Comparison of ENCODE assay signal across 8 cellular contexts in the genomic region with DNA sequence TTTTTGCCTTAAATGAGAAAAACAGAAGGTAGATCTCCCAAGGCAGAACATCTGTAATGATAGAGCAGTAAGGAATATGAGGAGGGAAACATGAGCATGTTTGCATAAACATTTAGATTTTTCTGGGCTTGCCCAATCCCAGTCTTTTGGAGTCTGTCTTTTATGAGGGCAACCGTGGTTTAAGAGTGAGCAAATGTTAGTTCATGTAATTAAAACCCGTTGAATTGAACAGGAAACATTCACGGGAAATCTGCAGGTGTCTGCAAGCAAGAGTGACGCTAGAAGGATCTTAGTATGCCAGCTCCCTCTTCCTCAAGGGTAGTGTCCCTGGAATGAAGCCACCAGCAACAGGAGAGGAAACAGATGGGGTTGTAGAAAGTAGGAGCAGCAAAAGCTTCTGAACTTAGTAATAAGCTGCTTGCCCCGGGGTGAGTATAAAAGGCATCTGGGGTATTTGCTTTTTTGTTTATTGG.
DNase-seq lines count a peak whose midpoint lies in the region; ATAC-seq lines count a peak whose summit lies in the region.

No MANE protein-coding gene starts in this region.

- no peaks in the 10 kb centered on the region for H3K9me3 ChIP-seq in muscle layer of duodenum (ENCODE audit: control insufficient read depth in 1 of 2, low read length in 2 of 2)

- H3K27ac Mint-ChIP-seq in activated CD4-positive, alpha-beta T cell treated with anti-CD3 and anti-CD28 coated beads for 36 hours, result peak overlapping the region; percentile 98

- no peak for DNase-seq in activated CD4-positive, alpha-beta T cell treated with anti-CD3 and anti-CD28 coated beads for 36 hours
- no peak for DNase-seq in activated CD4-positive, alpha-beta T cell treated with anti-CD3 and anti-CD28 coated beads, Interleukin-2, amount 50 U/mL, for 4 hours
- DNase-seq in NCI-H446 treated with DMSO at 0.1 percent for 48 hours (lab: John Stamatoyannopoulos, UW), result peak; percentile 38
- DNase-seq in cerebellum (ENCODE audit: low spot score), result peak; percentile 30
- DNase-seq in AG08396 (ENCODE audit: low spot score), result no peak
- DNase-seq in NCI-H1048 (lab: John Stamatoyannopoulos, UW), result no peak

- peaks cover 75% of the 10 kb centered on the region for H3K4me1 Mint-ChIP-seq in activated CD4-positive, alpha-beta T cell treated with anti-CD3 and anti-CD28 coated beads for 36 hours

- no peaks in the 10 kb centered on the region for H3K36me3 ChIP-seq in muscle layer of duodenum (ENCODE audit: control insufficient read depth in 1 of 2, insufficient read depth in 2 of 2, low read length in 2 of 2)

- ATAC-seq in activated CD4-positive, alpha-beta T cell treated with anti-CD3 and anti-CD28 coated beads for 36 hours, result no peak
- ATAC-seq in GM18870 (IDR thresholded peaks at IDR 0.05; ENCODE audit: unreplicated experiment), result no peak

- POLR2A ChIA-PET in activated CD4-positive, alpha-beta T cell treated with anti-CD3 and anti-CD28 coated beads for 36 hours (lab: Charles Lee), result interaction anchor here (0.7 to 3.7 kb wide), 14 partner anchors 11 to 561 kb away, joined by 3 to 50 read pairs (median 3); no protein-coding TSS in a partner anchor

- peak overlapping the region; percentile 81 for H3K27ac ChIP-seq in muscle layer of duodenum (ENCODE audit: low read length)

- CTCF ChIA-PET in activated CD4-positive, alpha-beta T cell treated with anti-CD3 and anti-CD28 coated beads for 36 hours (lab: Charles Lee), result interaction anchor here (0.6 to 3.0 kb wide), 24 partner anchors 8 to 140 kb away, joined by 3 to 16 read pairs (median 4); partner anchors contain the start of gene ARF6

- H3K27me3 ChIP-seq in muscle layer of duodenum (ENCODE audit: low read depth, low read length), result no peaks in the 10 kb centered on the region

- H3K9me3 Mint-ChIP-seq in activated CD4-positive, alpha-beta T cell treated with anti-CD3 and anti-CD28 coated beads for 36 hours (ENCODE audit: low read depth), result no peaks in the 10 kb centered on the region

- intact Hi-C loops in activated CD4-positive, alpha-beta T cell treated with anti-CD3 and anti-CD28 coated beads for 36 hours (cut with DNase I, micrococcal nuclease), result loop anchor here in 1 of 2 experiments (1.0 kb wide), 1 partner anchor 12 kb away; no protein-coding TSS in a partner anchor

- peaks cover 32% of the 10 kb centered on the region in 2 donors for H3K4me1 ChIP-seq in muscle layer of duodenum (ENCODE audit: control insufficient read depth in 1 of 2, insufficient read depth in 2 of 2, low read length in 2 of 2)

- no peaks in the 10 kb centered on the region for H3K36me3 Mint-ChIP-seq in activated CD4-positive, alpha-beta T cell treated with anti-CD3 and anti-CD28 coated beads for 36 hours (ENCODE audit: low read depth)

- H3K4me3 Mint-ChIP-seq in activated CD4-positive, alpha-beta T cell treated with anti-CD3 and anti-CD28 coated beads for 36 hours, result peak overlapping the region; percentile 75

- H3K4me3 ChIP-seq in muscle layer of duodenum (ENCODE audit: low read depth in 1 of 2, low read length in 2 of 2), result peak overlapping the region in 1 of 2 donors; percentile 32

- no peaks in the 10 kb centered on the region for H3K27me3 Mint-ChIP-seq in activated CD4-positive, alpha-beta T cell treated with anti-CD3 and anti-CD28 coated beads for 36 hours

Comparison
In these comparisons a context has a peak if more than half of its experiments do, and no peak if none do; other contexts are left out.
1. DNase-seq: peak in NCI-H446 treated with DMSO at 0.1 percent for 48 hours (single experiment) and cerebellum (single experiment); none in activated CD4-positive, alpha-beta T cell treated with anti-CD3 and anti-CD28 coated beads for 36 hours (single experiment), activated CD4-positive, alpha-beta T cell treated with anti-CD3 and anti-CD28 coated beads, Interleukin-2, amount 50 U/mL, for 4 hours (0 of 2), AG08396 (single experiment) and NCI-H1048 (single experiment).